In genomic region chr5:138339086-138339456, GRCh38 we compare ENCODE assay signal across 2 cellular contexts.
TF ChIP-seq lines count a peak whose summit lies in the region.

No MANE protein-coding gene starts in this region.

TF ChIP-seq in endothelial cell of umbilical vein, 7 proteins besides CTCF, POLR2A, EP300 and RAD21:
- no peak for TF ChIP-seq POLR2AphosphoS5 (IDR thresholded peaks at IDR 0.05; ENCODE audit: insufficient read depth, low read depth, low read length)
- no peak for TF ChIP-seq GATA2 (IDR thresholded peaks at IDR 0.05; ENCODE audit: insufficient read depth, insufficient read length, low read depth, low read length)
- TF ChIP-seq MYC (IDR thresholded peaks at IDR 0.05; ENCODE audit: low read depth, low read length) = no peak
- TF ChIP-seq EZH2 (IDR thresholded peaks at IDR 0.05; ENCODE audit: borderline replicate concordance, low read depth, low read length, severe bottlenecking) = no peak
- no peak for TF ChIP-seq MAX (IDR thresholded peaks at IDR 0.05; ENCODE audit: insufficient read depth, insufficient read length)
- TF ChIP-seq JUN (IDR thresholded peaks at IDR 0.05; ENCODE audit: borderline replicate concordance, insufficient read depth, insufficient read length, low read depth) = no peak
- no peak for TF ChIP-seq FOS (IDR thresholded peaks at IDR 0.05; ENCODE audit: borderline replicate concordance, insufficient read depth, low read length)

TF ChIP-seq in neural cell, 6 proteins besides CTCF, POLR2A, EP300 and RAD21:
- TF ChIP-seq TAF1 (IDR thresholded peaks at IDR 0.05; ENCODE audit: low read depth) (peak; percentile 30), REST (IDR thresholded peaks at IDR 0.05; ENCODE audit: borderline replicate concordance) (no peak)
